10 cellular contexts compared by ENCODE assay signal in the genomic region with DNA sequence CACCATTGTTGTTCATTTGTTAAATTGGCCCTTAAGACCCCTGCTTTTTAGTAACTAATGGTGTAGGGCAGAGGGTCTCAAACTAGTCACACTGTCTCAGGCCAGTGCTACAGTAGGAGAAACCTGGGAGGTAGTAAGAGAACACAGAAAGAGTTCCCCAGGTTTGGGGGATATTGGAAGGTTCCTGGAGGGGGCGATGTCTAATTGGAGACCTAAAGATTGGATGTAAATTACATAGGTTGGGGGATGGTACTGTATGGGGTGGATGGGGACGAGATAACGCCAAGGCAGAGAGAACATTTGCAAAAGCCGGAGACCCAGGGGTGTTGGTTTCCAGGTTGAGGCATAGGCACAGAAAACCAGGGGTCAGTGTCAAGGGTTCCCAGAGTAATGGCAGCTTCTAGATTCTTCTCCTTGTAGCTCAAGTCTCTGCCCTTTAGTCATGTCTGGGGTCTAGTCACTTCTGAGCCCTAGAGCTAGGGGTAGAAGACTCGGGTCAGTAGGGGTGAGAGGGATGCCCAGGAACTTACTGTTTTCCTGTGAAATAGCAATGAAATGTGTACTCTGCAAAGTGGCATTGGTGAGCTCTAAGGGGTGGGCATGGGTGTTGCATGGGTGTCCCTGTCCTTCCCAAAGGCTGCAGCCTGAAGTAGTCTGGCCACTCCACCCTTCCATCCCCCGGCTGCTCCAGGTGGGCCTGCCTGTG. TPM values are rescaled to one million over a fixed set of nuclear protein-coding genes. Genes with fewer than 3 reads are reported as not detected.
DNase-seq lines count a peak whose midpoint lies in the region; ATAC-seq and TF ChIP-seq lines count a peak whose summit lies in the region.
"Had no signal": no experiment of that assay in that cellular context is flagged by ENCODE, and none has a peak within 500 bp of the region (broad histone marks: within the 10 kb centered on the region; RNA-seq: fewer than 3 reads in every experiment).

No MANE protein-coding gene starts in this region.

- H3K4me1 Mint-ChIP-seq in activated CD4-positive, alpha-beta T cell treated with anti-CD3 and anti-CD28 coated beads, Interleukin-2, amount 10 ng/mL, durations not matched to agents 24 days and 14 days, result peaks cover 69% of the 10 kb centered on the region
- H3K4me1 Mint-ChIP-seq in WTC11, result peaks cover 62% of the 10 kb centered on the region

- H3K27ac ChIP-seq in stomach, result peak overlapping the region in 4 of 5 donors; percentile 15 to 55 (median 42)

- H3K4me3 ChIP-seq in fibroblast of the aortic adventitia (ENCODE audit: low read depth, low read length), result no peak overlapping the region
- no peak overlapping the region for H3K4me3 ChIP-seq in stomach

- WGBS in stomach, 5 donors, result 77 to 89% (median 81%) methylated on average over 5 to 6 of the region's 6 CpGs

- H3K36me3 Mint-ChIP-seq in activated CD4-positive, alpha-beta T cell treated with anti-CD3 and anti-CD28 coated beads, Interleukin-2, amount 10 ng/mL, durations not matched to agents 24 days and 14 days (ENCODE audit: low read depth), result peaks cover 9% of the 10 kb centered on the region
- peaks cover 26% of the 10 kb centered on the region for H3K36me3 Mint-ChIP-seq in WTC11

- H3K9me3 ChIP-seq in stomach, result no peaks in the 10 kb centered on the region

- no peak for TF ChIP-seq POLR2A in stomach (IDR thresholded peaks at IDR 0.05)

- intact Hi-C loops in activated CD4-positive, alpha-beta T cell treated with anti-CD3 and anti-CD28 coated beads, Interleukin-2, amount 10 ng/mL, durations not matched to agents 24 days and 14 days (cut with micrococcal nuclease), result no loop called here
- intact Hi-C loops in stomach (cut with DNase I; ENCODE audit: low total_unique reads), result no loop called here

- CTCF ChIA-PET in WTC11 (lab: Charles Lee), result interaction anchor here (0.5 to 2.8 kb wide), 17 partner anchors 9 to 186 kb away, joined by 3 to 9 read pairs (median 4); a partner anchor contains a TSS

- ATAC-seq in WTC11 (no peak; the same call in none of the 2 replicates), GM21717 (IDR thresholded peaks at IDR 0.05; ENCODE audit: unreplicated experiment) (no peak)

- POLR2A ChIA-PET in WTC11 (lab: Charles Lee), result interaction anchor here (0.6 to 1.1 kb wide), 5 partner anchors 10 to 27 kb away, joined by 3 to 4 read pairs (median 3); a partner anchor contains a TSS

- H3K4me3 Mint-ChIP-seq in activated CD4-positive, alpha-beta T cell treated with anti-CD3 and anti-CD28 coated beads, Interleukin-2, amount 10 ng/mL, durations not matched to agents 24 days and 14 days, result peak overlapping the region; percentile 3
- 0 out of 2 replicates have a peak overlapping the region, but pooled peaks have one; percentile 12 for H3K4me3 Mint-ChIP-seq in WTC11

- no peak for DNase-seq in activated CD4-positive, alpha-beta T cell treated with anti-CD3 and anti-CD28 coated beads, Interleukin-2, amount 10 ng/mL, durations not matched to agents 24 days and 14 days
- no peak for DNase-seq in activated CD4-positive, alpha-beta T cell treated with anti-CD3 and anti-CD28 coated beads, Interleukin-2, amount 50 U/mL, for 4 hours
- DNase-seq in WTC11 (ENCODE audit: low spot score) (no peak), fibroblast of the aortic adventitia (ENCODE audit: low read depth) (no peak), stomach (no peak), OCI-M2 (lab: John Stamatoyannopoulos, UW; ENCODE audit: unreplicated experiment) (no peak), NCI-H1105 treated with DMSO at 0.1 percent for 48 hours (lab: John Stamatoyannopoulos, UW) (no peak)
- DNase-seq: cortex of kidney, NCI-H1694 had no signal

- H3K27me3 Mint-ChIP-seq in activated CD4-positive, alpha-beta T cell treated with anti-CD3 and anti-CD28 coated beads, Interleukin-2, amount 10 ng/mL, durations not matched to agents 24 days and 14 days, result peaks cover 1% of the 10 kb centered on the region
- no peaks in the 10 kb centered on the region for H3K27me3 Mint-ChIP-seq in WTC11 (ENCODE audit: low read depth)

- H3K36me3 ChIP-seq in stomach, result peaks cover 22 to 38% (median 37%) of the 10 kb centered on the region in 4 donors

- H3K9me3 Mint-ChIP-seq in activated CD4-positive, alpha-beta T cell treated with anti-CD3 and anti-CD28 coated beads, Interleukin-2, amount 10 ng/mL, durations not matched to agents 24 days and 14 days, result no peaks in the 10 kb centered on the region
- H3K9me3 Mint-ChIP-seq in WTC11, result no peaks in the 10 kb centered on the region

- H3K4me1 ChIP-seq in stomach, result peaks cover 57 to 67% (median 59%) of the 10 kb centered on the region in 4 donors

- no peak for TF ChIP-seq CTCF in WTC11 (IDR thresholded peaks at IDR 0.05)
- TF ChIP-seq CTCF in fibroblast of the aortic adventitia (IDR thresholded peaks at IDR 0.05; ENCODE audit: insufficient read depth, low read length), result peak; percentile 3
- no peak for TF ChIP-seq CTCF in stomach (IDR thresholded peaks at IDR 0.05)

- no peak for TF ChIP-seq EP300 in stomach (IDR thresholded peaks at IDR 0.05)

- H3K27ac Mint-ChIP-seq in activated CD4-positive, alpha-beta T cell treated with anti-CD3 and anti-CD28 coated beads, Interleukin-2, amount 10 ng/mL, durations not matched to agents 24 days and 14 days, result no peak overlapping the region
- H3K27ac Mint-ChIP-seq in WTC11, result peak overlapping the region; percentile 26; the same call in 1 of the 2 replicates

- no peaks in the 10 kb centered on the region for H3K27me3 ChIP-seq in stomach

TF ChIP-seq in WTC11, 78 proteins besides CTCF, POLR2A, EP300 and RAD21:
- TF ChIP-seq GABPB1 (CRISPR knock-in tag; IDR thresholded peaks at IDR 0.05) (no peak), ZNF219 (CRISPR knock-in tag; IDR thresholded peaks at IDR 0.05; ENCODE audit: borderline replicate concordance) (0 out of 2 replicates have a peak, but pooled peaks have one; percentile 16), ZNF423 (CRISPR knock-in tag; IDR thresholded peaks at IDR 0.05) (no peak)
- TF ChIP-seq, protein P1, sequence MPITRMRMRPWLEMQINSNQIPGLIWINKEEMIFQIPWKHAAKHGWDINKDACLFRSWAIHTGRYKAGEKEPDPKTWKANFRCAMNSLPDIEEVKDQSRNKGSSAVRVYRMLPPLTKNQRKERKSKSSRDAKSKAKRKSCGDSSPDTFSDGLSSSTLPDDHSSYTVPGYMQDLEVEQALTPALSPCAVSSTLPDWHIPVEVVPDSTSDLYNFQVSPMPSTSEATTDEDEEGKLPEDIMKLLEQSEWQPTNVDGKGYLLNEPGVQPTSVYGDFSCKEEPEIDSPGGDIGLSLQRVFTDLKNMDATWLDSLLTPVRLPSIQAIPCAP (CRISPR knock-in tag; IDR thresholded peaks at IDR 0.05), result no peak
- TF ChIP-seq, protein P2, sequence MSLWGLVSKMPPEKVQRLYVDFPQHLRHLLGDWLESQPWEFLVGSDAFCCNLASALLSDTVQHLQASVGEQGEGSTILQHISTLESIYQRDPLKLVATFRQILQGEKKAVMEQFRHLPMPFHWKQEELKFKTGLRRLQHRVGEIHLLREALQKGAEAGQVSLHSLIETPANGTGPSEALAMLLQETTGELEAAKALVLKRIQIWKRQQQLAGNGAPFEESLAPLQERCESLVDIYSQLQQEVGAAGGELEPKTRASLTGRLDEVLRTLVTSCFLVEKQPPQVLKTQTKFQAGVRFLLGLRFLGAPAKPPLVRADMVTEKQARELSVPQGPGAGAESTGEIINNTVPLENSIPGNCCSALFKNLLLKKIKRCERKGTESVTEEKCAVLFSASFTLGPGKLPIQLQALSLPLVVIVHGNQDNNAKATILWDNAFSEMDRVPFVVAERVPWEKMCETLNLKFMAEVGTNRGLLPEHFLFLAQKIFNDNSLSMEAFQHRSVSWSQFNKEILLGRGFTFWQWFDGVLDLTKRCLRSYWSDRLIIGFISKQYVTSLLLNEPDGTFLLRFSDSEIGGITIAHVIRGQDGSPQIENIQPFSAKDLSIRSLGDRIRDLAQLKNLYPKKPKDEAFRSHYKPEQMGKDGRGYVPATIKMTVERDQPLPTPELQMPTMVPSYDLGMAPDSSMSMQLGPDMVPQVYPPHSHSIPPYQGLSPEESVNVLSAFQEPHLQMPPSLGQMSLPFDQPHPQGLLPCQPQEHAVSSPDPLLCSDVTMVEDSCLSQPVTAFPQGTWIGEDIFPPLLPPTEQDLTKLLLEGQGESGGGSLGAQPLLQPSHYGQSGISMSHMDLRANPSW (CRISPR knock-in tag; conservative IDR thresholded peaks at IDR 0.05; ENCODE audit: low read depth), result no peak

RNA-seq across cellular contexts. Expression of a gene that starts 21.8 kb away (rescaled TPM):
- total RNA-seq in activated CD4-positive, alpha-beta T cell treated with anti-CD3 and anti-CD28 coated beads, Interleukin-2, amount 10 ng/mL, durations not matched to agents 24 days and 14 days, result 3.0 and 3.1 TPM in 2 replicates
- total RNA-seq in WTC11 (2021) (70.6 to 75.3 TPM (median 71.8 TPM) in 3 replicates), fibroblast of the aortic adventitia (ENCODE audit: low replicate concordance) (8.2 and 9.0 TPM in 2 replicates), stomach (100 to 1,000 TPM in 1 of 5 donors, 10 to 100 TPM in 4; 25.3 to 292 (median 27.2) TPM)
- polyA plus RNA-seq in stomach, result 10 to 100 TPM in 1 of 3 donors, 1 to 10 TPM in 2; 7.3 to 24.8 (median 9.2) TPM
